Comparison of ENCODE assay signal across 8 cellular contexts in genomic region chr1:2229032-2229920, GRCh38. TPM values are rescaled to one million over a fixed set of nuclear protein-coding genes. Genes with fewer than 3 reads are reported as not detected.
DNase-seq lines count a peak whose midpoint lies in the region; ATAC-seq and TF ChIP-seq lines count a peak whose summit lies in the region.

No MANE protein-coding gene starts in this region.

- peaks cover 19 to 32% of the 10 kb centered on the region in 2 donors for H3K4me1 ChIP-seq in thoracic aorta (ENCODE audit: control insufficient read depth in 1 of 2, low read depth in 2 of 2)

- H3K36me3 ChIP-seq in thoracic aorta: no peaks in the 10 kb centered on the region

- H3K4me3 ChIP-seq in epithelial cell of proximal tubule (ENCODE audit: low read depth, low read length) (peak overlapping the region; percentile 73), thoracic aorta (peak overlapping the region; percentile 84)

- no peaks in the 10 kb centered on the region for H3K9me3 ChIP-seq in thoracic aorta

- H3K27me3 ChIP-seq in thoracic aorta (replicated peaks; ENCODE audit: insufficient read depth): no peaks in the 10 kb centered on the region

- ATAC-seq in thoracic aorta (ENCODE audit: insufficient number of reproducible peaks, low FRiP score, low read depth): no peak

- TF ChIP-seq CTCF in epithelial cell of proximal tubule (conservative IDR thresholded peaks at IDR 0.05; ENCODE audit: low read depth, low read length) (no peak), thoracic aorta (IDR thresholded peaks at IDR 0.05) (peak; percentile 17)

- peak overlapping the region; percentile 88 to 89 for H3K27ac ChIP-seq in thoracic aorta

- peak; percentile 29 for DNase-seq in DMS79 treated with DMSO at 0.1 percent for 48 hours (lab: John Stamatoyannopoulos, UW)
- no peak for DNase-seq in DMS79 (lab: John Stamatoyannopoulos, UW)
- DNase-seq in NCI-H460 (ENCODE audit: extremely low read depth, low read depth): peak; percentile 32
- peak; percentile 82 for DNase-seq in activated CD8-positive, alpha-beta memory T cell treated with anti-CD3 and anti-CD28 coated beads for 24 hours
- DNase-seq in epithelial cell of proximal tubule (ENCODE audit: low read depth): no peak
- peak; percentile 81 for DNase-seq in mucosa of gallbladder (ENCODE audit: low spot score)
- DNase-seq in thoracic aorta (ENCODE audit: low spot score): no peak
- no peak for DNase-seq in mesenteric fat pad (ENCODE audit: low spot score)

RNA-seq across cellular contexts. Expression of gene SKI, which starts 1.2 kb away (rescaled TPM):
- 5.6 and 9.1 TPM in 2 replicates for total RNA-seq in NCI-H460 (2014; rRNA removed; shearing (Covaris generic))
- polyA plus RNA-seq in NCI-H460 (2014; cell fraction: nucleus; rRNA removed): 2.1 and 3.8 TPM in 2 replicates
- total RNA-seq in epithelial cell of proximal tubule (13.5 and 20.2 TPM in 2 replicates), mucosa of gallbladder (78.9 TPM), thoracic aorta (100 to 1,000 TPM; 135 to 138 TPM), mesenteric fat pad (101 TPM)

RNA-seq across cellular contexts. Expression of gene FAAP20, which starts 34.7 kb away (rescaled TPM):
- total RNA-seq in NCI-H460 (2014; rRNA removed; shearing (Covaris generic)): 29.1 and 39.3 TPM in 2 replicates
- 50.3 and 57.6 TPM in 2 replicates for polyA plus RNA-seq in NCI-H460 (2014; cell fraction: nucleus; rRNA removed)
- total RNA-seq in epithelial cell of proximal tubule (40.0 and 63.3 TPM in 2 replicates), mucosa of gallbladder (74.2 TPM), thoracic aorta (10 to 100 TPM; 29.1 to 52.6 TPM), mesenteric fat pad (42.6 TPM)

Comparison
In these comparisons a context has a peak if more than half of its experiments do, and no peak if none do; other contexts are left out.
1. DNase-seq: peak in DMS79 treated with DMSO at 0.1 percent for 48 hours (single experiment), NCI-H460 (single experiment), activated CD8-positive, alpha-beta memory T cell treated with anti-CD3 and anti-CD28 coated beads for 24 hours (single experiment) and mucosa of gallbladder (single experiment); none in DMS79 (single experiment), epithelial cell of proximal tubule (single experiment), thoracic aorta (single experiment) and mesenteric fat pad (single experiment).